ENCODE assay signal across 19 cellular contexts in the genomic region with DNA sequence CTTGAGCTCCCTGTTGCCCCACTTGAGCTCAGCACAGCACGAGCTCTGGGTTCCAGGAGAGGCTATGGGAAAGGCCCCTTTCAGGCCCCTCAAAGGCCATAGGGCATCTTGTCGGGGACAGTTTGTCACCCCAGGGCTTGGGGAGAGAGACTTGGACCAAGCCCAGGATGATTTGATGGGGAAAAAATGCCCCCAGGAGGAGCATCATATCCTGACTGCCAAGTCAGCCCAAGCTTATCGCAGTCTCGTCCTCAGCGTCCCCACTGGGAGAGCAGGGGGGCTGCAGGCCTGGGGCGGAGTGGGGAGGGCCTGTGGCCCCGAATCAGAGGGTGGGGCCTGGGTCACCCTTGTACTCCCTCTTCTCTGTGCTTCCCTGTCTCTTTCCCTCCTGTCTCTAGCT. TPM values are rescaled to one million over a fixed set of nuclear protein-coding genes. Genes with fewer than 3 reads are reported as not detected.
A peak's percentile ranks its signal among the peaks of the same experiment; 100 is the strongest.
DNase-seq lines count a peak whose midpoint lies in the region; ATAC-seq, FAIRE-seq and TF ChIP-seq lines count a peak whose summit lies in the region.
"Had no signal": no experiment of that assay in that cellular context is flagged by ENCODE, and none has a peak within 500 bp of the region (broad histone marks: within the 10 kb centered on the region; RNA-seq: fewer than 3 reads in every experiment).

No MANE protein-coding gene starts in this region.

- H3K36me3 ChIP-seq in right atrium auricular region (no peaks in the 10 kb centered on the region), neuronal stem cell (replicated peaks in 1 of 2; ENCODE audit: control insufficient read depth in 2 of 2, insufficient read depth in 2 of 2, low read length in 2 of 2) (no peaks in the 10 kb centered on the region)
- H3K36me3 ChIP-seq: SJSA1 had no signal

- peak; percentile 28 for FAIRE-seq in HTR-8/SVneo (lab: Jason Lieb, UNC)
- no peak for FAIRE-seq in H54 (lab: Jason Lieb, UNC)

- H3K79me1 ChIP-seq in neuronal stem cell (ENCODE audit: low read depth, low read length) = peaks cover 1% of the 10 kb centered on the region

- TF ChIP-seq POLR2A in H54 (IDR thresholded peaks at IDR 0.05; ENCODE audit: low read depth, low read length) = no peak

- H2BK12ac ChIP-seq in neuronal stem cell (ENCODE audit: low read length) = peak overlapping the region; percentile 93

- no peak overlapping the region for H3K23ac ChIP-seq in neuronal stem cell (ENCODE audit: low read depth, low read length, poor library complexity)

- H3K18ac ChIP-seq in neuronal stem cell (ENCODE audit: low read length) = peak overlapping the region; percentile 91

- H3K4me2 ChIP-seq in neuronal stem cell (ENCODE audit: insufficient read depth, low read length, poor library complexity, severe bottlenecking) = no peak overlapping the region

- H3K4me3 ChIP-seq in right atrium auricular region (no peak overlapping the region), cardiac fibroblast (replicated peaks in 1 of 2; ENCODE audit: low read depth in 2 of 2, low read length in 2 of 2) (no peak overlapping the region), neuronal stem cell (ENCODE audit: low read length in 2 of 2) (no peak overlapping the region)
- H3K4me3 ChIP-seq: SJSA1 had no signal

- no peak overlapping the region for H4K91ac ChIP-seq in neuronal stem cell (ENCODE audit: low read depth, low read length, poor library complexity)

- H2BK120ac ChIP-seq in neuronal stem cell (ENCODE audit: low read depth, low read length) = peak overlapping the region; percentile 98

- no peaks in the 10 kb centered on the region for H3K27me3 ChIP-seq in right atrium auricular region
- no peaks in the 10 kb centered on the region for H3K27me3 ChIP-seq in neuronal stem cell (ENCODE audit: control insufficient read depth in 3 of 3, insufficient read depth in 3 of 3, low read depth in 1 of 3, low read length in 3 of 3)
- H3K27me3 ChIP-seq: SJSA1 had no signal

- H2BK5ac ChIP-seq in neuronal stem cell (ENCODE audit: low read length) = peak overlapping the region; percentile 8

- H3K27ac ChIP-seq in right atrium auricular region = no peak overlapping the region
- no peak overlapping the region for H3K27ac ChIP-seq in neuronal stem cell (replicated peaks; ENCODE audit: low read length)
- H3K27ac ChIP-seq: 22Rv1, RWPE1, SJSA1 had no signal

- H3K14ac ChIP-seq in neuronal stem cell (ENCODE audit: low read length) = peak overlapping the region; percentile 59

- TF ChIP-seq CTCF in right atrium auricular region (IDR thresholded peaks at IDR 0.05) (no peak), cardiac fibroblast (IDR thresholded peaks at IDR 0.05; ENCODE audit: low read depth, low read length) (no peak), omental fat pad (IDR thresholded peaks at IDR 0.05) (no peak)

- DNase-seq in Right ventricle myocardium inferior (ENCODE audit: missing footprints) = no peak
- no peak for DNase-seq in right atrium auricular region (ENCODE audit: low spot score)
- no peak for DNase-seq in HTR-8/SVneo (ENCODE audit: insufficient read length, low spot score)
- peak; percentile 37 to 45 for DNase-seq in cardiac fibroblast (ENCODE audit: low read depth in 2 of 2)
- DNase-seq in neuronal stem cell (ENCODE audit: low spot score) = no peak
- no peak for DNase-seq in H54 (ENCODE audit: insufficient read length, low spot score)
- no peak for DNase-seq in omental fat pad (ENCODE audit: low spot score)
- DNase-seq: DMS 273 treated with DMSO at 0.1 percent for 48 hours, HCEC 1CT, KBM-7, NCI-H1436 treated with DMSO at 0.1 percent for 48 hours, NCI-H2081, NCI-H510A, NCI-H774 had no signal

- peak overlapping the region; percentile 39 for H3K9ac ChIP-seq in neuronal stem cell (ENCODE audit: low read depth, low read length, poor library complexity)

- peak overlapping the region; percentile 100 for H2AK5ac ChIP-seq in neuronal stem cell (ENCODE audit: low read depth, low read length)

- no peak overlapping the region for H4K8ac ChIP-seq in neuronal stem cell (ENCODE audit: low read depth, low read length)

- H3K4ac ChIP-seq in neuronal stem cell (ENCODE audit: low read length) = peak overlapping the region; percentile 71

- no peak overlapping the region for H2AFZ ChIP-seq in neuronal stem cell (ENCODE audit: low read length)

- H2BK15ac ChIP-seq in neuronal stem cell (ENCODE audit: low read length) = peak overlapping the region; percentile 95

- ATAC-seq in Right ventricle myocardium inferior (peak; percentile 34), GM18517 (IDR thresholded peaks at IDR 0.05; ENCODE audit: unreplicated experiment) (no peak), omental fat pad (ENCODE audit: low FRiP score) (no peak)

- no CpG with 5 or more reads among the region's 7 CpGs for WGBS in neuronal stem cell (ENCODE audit: extremely low coverage in 2 of 2, insufficient read length in 2 of 2, insufficient replicate concordance in 1 of 2), 2 donors

- H3K4me1 ChIP-seq in right atrium auricular region (peaks cover 0 to 52% of the 10 kb centered on the region in 2 donors), neuronal stem cell (ENCODE audit: control insufficient read depth in 2 of 2, insufficient read depth in 1 of 2, low read depth in 1 of 2, low read length in 2 of 2) (peaks cover 41 to 46% of the 10 kb centered on the region in 2 donors)
- H3K4me1 ChIP-seq: SJSA1 had no signal

- intact Hi-C loops in Right ventricle myocardium inferior (cut with DNase I) = no loop called here

- H3K9me3 ChIP-seq in right atrium auricular region (no peaks in the 10 kb centered on the region), neuronal stem cell (replicated peaks in 1 of 2; ENCODE audit: control insufficient read depth in 2 of 2, insufficient read depth in 1 of 2, low read depth in 1 of 2, low read length in 2 of 2) (no peaks in the 10 kb centered on the region)
- H3K9me3 ChIP-seq: SJSA1 had no signal

RNA-seq across cellular contexts. Expression of gene GRIFIN, which starts 17.0 kb away (rescaled TPM):
- total RNA-seq in Right ventricle myocardium inferior (not detected), right atrium auricular region (not detected), omental fat pad (not detected)
- polyA plus RNA-seq in neuronal stem cell (2013, experiment 1 of 2) = not detected
- not detected for polyA plus RNA-seq in neuronal stem cell (2013, experiment 2 of 2)
- total RNA-seq: SJSA1 had no signal
- polyA plus RNA-seq: CD14-positive monocyte had no signal

RNA-seq across cellular contexts. Expression of gene LFNG, which starts 26.4 kb away (rescaled TPM):
- total RNA-seq in Right ventricle myocardium inferior (6.5 TPM), right atrium auricular region (1 to 10 TPM; 3.8 to 4.3 TPM), omental fat pad (10 to 100 TPM in 3 of 4 donors, 1 to 10 TPM in 1; 4.7 to 25.9 (median 21.6) TPM)
- polyA plus RNA-seq in neuronal stem cell (2013, experiment 1 of 2) = 84.0 TPM
- 82.3 TPM for polyA plus RNA-seq in neuronal stem cell (2013, experiment 2 of 2)

Comparison
In these comparisons a context has a peak if more than half of its experiments do, and no peak if none do; other contexts are left out.
1. DNase-seq: peak in cardiac fibroblast (2 of 2); none in Right ventricle myocardium inferior (single experiment), right atrium auricular region (single experiment), HTR-8/SVneo (single experiment), neuronal stem cell (single experiment), H54 (single experiment) and omental fat pad (single experiment).